ENCODE assay signal across 1 cellular context in genomic region chr17:7038025-7038862, GRCh38.
A peak's percentile ranks its signal among the peaks of the same experiment; 100 is the strongest.
TF ChIP-seq lines count a peak whose summit lies in the region.

No MANE protein-coding gene starts in this region.

TF ChIP-seq in HepG2, 621 proteins besides CTCF, POLR2A, EP300 and RAD21 (continued from another document):
- TF ChIP-seq CSRNP2 (CRISPR knock-in tag; conservative IDR thresholded peaks at IDR 0.05; ENCODE audit: low read depth) (no peak), MLXIP (CRISPR knock-in tag; IDR thresholded peaks at IDR 0.05; ENCODE audit: borderline replicate concordance) (no peak), NCOA5 (CRISPR knock-in tag; IDR thresholded peaks at IDR 0.05) (no peak), ZNF260 (CRISPR knock-in tag; IDR thresholded peaks at IDR 0.05; ENCODE audit: borderline replicate concordance, low read depth) (no peak), ZKSCAN1 (IDR thresholded peaks at IDR 0.05; ENCODE audit: low read length) (no peak), NFYC (CRISPR knock-in tag; IDR thresholded peaks at IDR 0.05) (no peak), ZBTB43 (CRISPR knock-in tag; conservative IDR thresholded peaks at IDR 0.05) (no peak), ZNF552 (CRISPR knock-in tag; IDR thresholded peaks at IDR 0.05; ENCODE audit: borderline replicate concordance) (no peak), GRHL1 (CRISPR knock-in tag; conservative IDR thresholded peaks at IDR 0.05) (no peak), JUNB (CRISPR knock-in tag; IDR thresholded peaks at IDR 0.05; ENCODE audit: borderline replicate concordance) (no peak), NR3C1 (CRISPR knock-in tag; IDR thresholded peaks at IDR 0.05) (no peak), ZNF772 (CRISPR knock-in tag; IDR thresholded peaks at IDR 0.05) (no peak), ZNF34 (CRISPR knock-in tag; IDR thresholded peaks at IDR 0.05; ENCODE audit: borderline replicate concordance) (no peak), BORCS8-MEF2B (CRISPR knock-in tag; IDR thresholded peaks at IDR 0.05) (no peak), ZNF275 (CRISPR knock-in tag; IDR thresholded peaks at IDR 0.05; ENCODE audit: borderline replicate concordance) (no peak), ZNF441 (CRISPR knock-in tag; IDR thresholded peaks at IDR 0.05; ENCODE audit: borderline replicate concordance) (no peak), NFRKB (IDR thresholded peaks at IDR 0.05) (no peak), HOXA5 (CRISPR knock-in tag; IDR thresholded peaks at IDR 0.05) (no peak), ZNF7 (CRISPR knock-in tag; IDR thresholded peaks at IDR 0.05) (no peak), SMAD3 (CRISPR knock-in tag; IDR thresholded peaks at IDR 0.05) (no peak), ZNF446 (CRISPR knock-in tag; IDR thresholded peaks at IDR 0.05) (no peak), HMG20A (CRISPR knock-in tag; IDR thresholded peaks at IDR 0.05; ENCODE audit: borderline replicate concordance) (no peak), ZFP36 (IDR thresholded peaks at IDR 0.05; ENCODE audit: borderline replicate concordance, low read depth, low read length, partially characterized antibody) (no peak), GTF2F1 (IDR thresholded peaks at IDR 0.05; ENCODE audit: low read length) (no peak), PITX1 (CRISPR knock-in tag; IDR thresholded peaks at IDR 0.05) (peak; percentile 29), SP5 (CRISPR knock-in tag; IDR thresholded peaks at IDR 0.05; ENCODE audit: borderline replicate concordance, low read depth) (no peak), CEBPZ (IDR thresholded peaks at IDR 0.05; ENCODE audit: low read length) (no peak), KDM4B (CRISPR knock-in tag; IDR thresholded peaks at IDR 0.05) (no peak), MTA3 (CRISPR knock-in tag; IDR thresholded peaks at IDR 0.05) (no peak), AGO1 (IDR thresholded peaks at IDR 0.05; ENCODE audit: low read depth, low read length, poor library complexity, severe bottlenecking) (peak; percentile 30), KMT2A (CRISPR knock-in tag; IDR thresholded peaks at IDR 0.05) (no peak), KLF9 (CRISPR knock-in tag; IDR thresholded peaks at IDR 0.05; ENCODE audit: low read depth) (no peak), PRDM4 (CRISPR knock-in tag; IDR thresholded peaks at IDR 0.05; ENCODE audit: borderline replicate concordance) (no peak)
